8 cellular contexts compared by ENCODE assay signal in the genomic region with DNA sequence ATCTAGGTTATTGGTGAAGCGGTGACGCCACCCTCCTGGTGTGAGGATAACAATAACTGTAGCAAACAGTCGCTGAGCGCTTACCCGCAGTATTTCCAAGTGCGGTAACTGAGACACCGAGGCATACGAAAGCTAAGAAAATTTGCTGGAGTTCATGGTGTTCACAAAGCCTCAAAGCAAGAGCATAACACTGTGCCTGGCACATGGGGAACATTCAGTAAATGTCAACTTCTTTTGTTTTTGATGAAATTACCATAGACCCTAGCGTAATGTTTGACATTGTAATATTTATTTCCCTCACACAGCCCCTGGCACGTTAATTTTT. TPM values are rescaled to one million over a fixed set of nuclear protein-coding genes. Genes with fewer than 3 reads are reported as not detected.
DNase-seq lines count a peak whose midpoint lies in the region; ATAC-seq and TF ChIP-seq lines count a peak whose summit lies in the region.

No MANE protein-coding gene starts in this region.

- H3K27ac Mint-ChIP-seq in Caco-2 (ENCODE audit: unreplicated experiment) (peak overlapping the region; percentile 96), osteocyte (ENCODE audit: unreplicated experiment) (peak overlapping the region; percentile 89)

- H3K27me3 Mint-ChIP-seq in Caco-2 (ENCODE audit: insufficient read depth, unreplicated experiment) (no peaks in the 10 kb centered on the region), osteocyte (ENCODE audit: unreplicated experiment) (no peaks in the 10 kb centered on the region)

- TSS peak; percentile 84 for BruUV-seq in Caco-2 (replicated peaks; lab: Mats Ljungman, UMichigan)

- H3K4me1 Mint-ChIP-seq in Caco-2 (ENCODE audit: low read depth, unreplicated experiment) (peaks cover 30% of the 10 kb centered on the region), osteocyte (ENCODE audit: unreplicated experiment) (peaks cover 20% of the 10 kb centered on the region)

- no peaks in the 10 kb centered on the region for H3K27me3 ChIP-seq in Caco-2 (replicated peaks; ENCODE audit: control insufficient read depth, insufficient read depth, low read length)
- H3K27me3 ChIP-seq in Peyer's patch = no peaks in the 10 kb centered on the region

- H3K4me1 ChIP-seq in Caco-2 = peaks cover 24% of the 10 kb centered on the region
- peaks cover 0 to 14% (median 2%) of the 10 kb centered on the region in 4 donors for H3K4me1 ChIP-seq in Peyer's patch

- CTCF ChIA-PET in Caco-2 (lab: Charles Lee) = interaction anchor here (1.0 kb wide), 1 partner anchor 211 kb away, joined by 4 read pairs; no protein-coding TSS in a partner anchor

- no peak for DNase-seq in Caco-2
- no peak for DNase-seq in Peyer's patch
- DNase-seq in epithelial cell of proximal tubule (ENCODE audit: low read depth) = no peak
- no peak for DNase-seq in osteocyte (ENCODE audit: extremely low spot score, unreplicated experiment)
- DNase-seq in islet precursor cell = no peak
- DNase-seq in Ammon's horn (ENCODE audit: low spot score) = no peak

- no peak for TF ChIP-seq POLR2A in Peyer's patch (IDR thresholded peaks at IDR 0.05)

- H3K4me3 Mint-ChIP-seq in Caco-2 (ENCODE audit: unreplicated experiment) (peak overlapping the region; percentile 90), osteocyte (ENCODE audit: unreplicated experiment) (peak overlapping the region; percentile 85)

- POLR2A ChIA-PET in Caco-2 (lab: Charles Lee) = interaction anchor here (0.6 to 0.8 kb wide), 4 partner anchors 19 to 29 kb away, joined by 3 to 5 read pairs (median 4); no protein-coding TSS in a partner anchor

- H3K4me3 ChIP-seq in Caco-2 (ENCODE audit: low read depth, low read length) (peak overlapping the region; percentile 61), Peyer's patch (peak overlapping the region; percentile 81 to 94 (median 87)), epithelial cell of proximal tubule (ENCODE audit: low read depth, low read length) (peak overlapping the region; percentile 77)

- peak overlapping the region; percentile 97 to 99 (median 99) for H3K27ac ChIP-seq in Peyer's patch

- H3K36me3 ChIP-seq in Caco-2 (ENCODE audit: control insufficient read depth, insufficient read depth, low read length) (no peaks in the 10 kb centered on the region), Peyer's patch (no peaks in the 10 kb centered on the region)

- H3K36me3 Mint-ChIP-seq in Caco-2 (ENCODE audit: insufficient read depth, unreplicated experiment) (peaks cover 41% of the 10 kb centered on the region), osteocyte (ENCODE audit: unreplicated experiment) (peaks cover 4% of the 10 kb centered on the region)

- no peak for ATAC-seq in HG02885 (IDR thresholded peaks at IDR 0.05; ENCODE audit: poor library complexity, unreplicated experiment)
- ATAC-seq in HG03159 (IDR thresholded peaks at IDR 0.05; ENCODE audit: unreplicated experiment) = no peak

- TF ChIP-seq CTCF in Caco-2 (IDR thresholded peaks at IDR 0.05; ENCODE audit: insufficient read depth in 1 of 2, low read depth in 1 of 2, low read length in 1 of 2, severe bottlenecking in 1 of 2, unreplicated experiment in 1 of 2) = no peak
- TF ChIP-seq CTCF in Peyer's patch (IDR thresholded peaks at IDR 0.05) = no peak
- TF ChIP-seq CTCF in epithelial cell of proximal tubule (conservative IDR thresholded peaks at IDR 0.05; ENCODE audit: low read depth, low read length) = no peak
- no peak for TF ChIP-seq CTCF in osteocyte (IDR thresholded peaks at IDR 0.05)

- H3K9me3 Mint-ChIP-seq in Caco-2 (ENCODE audit: unreplicated experiment) (no peaks in the 10 kb centered on the region), osteocyte (ENCODE audit: unreplicated experiment) (no peaks in the 10 kb centered on the region)

- no peaks in the 10 kb centered on the region for H3K9me3 ChIP-seq in Caco-2
- H3K9me3 ChIP-seq in Peyer's patch = no peaks in the 10 kb centered on the region

- intact Hi-C loops in Caco-2 (cut with micrococcal nuclease; ENCODE audit: unreplicated experiment) = loop anchor here (1.0 kb wide), 4 partner anchors 28 to 270 kb away; partner anchors contain the start of gene CCT2

RNA-seq across cellular contexts. Expression of gene YEATS4, which starts 0.8 kb away (rescaled TPM):
- 40.9 and 42.6 TPM in 2 replicates for total RNA-seq in Caco-2 (2022)
- total RNA-seq in Peyer's patch = 10 to 100 TPM in 3 of 4 donors, 1 to 10 TPM in 1; 7.8 to 29.0 (median 14.3) TPM
- 38.9 and 50.6 TPM in 2 replicates for total RNA-seq in epithelial cell of proximal tubule
- 15.9 and 17.6 TPM in 2 replicates for total RNA-seq in osteocyte

RNA-seq across cellular contexts. Expression of gene LYZ, which starts 12.1 kb away (rescaled TPM):
- total RNA-seq in Caco-2 (2022) (16.8 and 16.9 TPM in 2 replicates), Peyer's patch (100 to 1,000 TPM in 3 of 4 donors, 10 to 100 TPM in 1; 83.4 to 760 (median 129) TPM), epithelial cell of proximal tubule (not detected in 2 replicates), osteocyte (0.21 TPM in 1 of 2 replicates, not detected in the other)

Comparison
In these comparisons a context has a peak if more than half of its experiments do, and no peak if none do; other contexts are left out.
1. RNA of gene LYZ, which starts 12.1 kb away (total RNA-seq): 83.4 to 760 TPM in Peyer's patch and 16.8 to 16.9 TPM in Caco-2; 0.21 TPM in osteocyte and not detected in epithelial cell of proximal tubule; every median in the first group is over 10 times any median in the second.
2. Peak in every context shown above with its lines, with median percentiles within 50 percentile points of each other: H3K4me3 ChIP-seq.